ENCODE assay signal across 1 cellular context in the genomic region with DNA sequence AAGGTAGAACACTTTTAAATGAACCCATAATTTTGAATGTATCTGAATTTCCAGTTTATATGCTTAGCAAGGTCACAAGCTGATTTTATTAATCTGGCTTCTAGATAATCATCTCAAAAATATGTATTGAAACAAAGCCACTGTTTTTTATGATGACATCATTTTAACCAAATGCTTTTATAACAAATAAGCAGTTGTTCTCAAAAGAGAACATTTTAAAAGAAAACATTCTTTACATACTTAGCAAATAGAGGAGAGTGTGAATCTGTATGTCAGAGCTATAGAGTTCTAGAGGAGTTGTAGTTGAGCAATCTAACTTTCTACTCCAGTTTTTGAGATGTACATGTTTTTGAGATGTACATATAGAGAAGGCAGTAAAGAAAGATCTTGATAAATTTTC.
TF ChIP-seq lines count a peak whose summit lies in the region.

No MANE protein-coding gene starts in this region.

TF ChIP-seq in GM23338, 12 proteins besides CTCF, POLR2A, EP300 and RAD21 (continued from another document):
- TF ChIP-seq, protein P1, sequence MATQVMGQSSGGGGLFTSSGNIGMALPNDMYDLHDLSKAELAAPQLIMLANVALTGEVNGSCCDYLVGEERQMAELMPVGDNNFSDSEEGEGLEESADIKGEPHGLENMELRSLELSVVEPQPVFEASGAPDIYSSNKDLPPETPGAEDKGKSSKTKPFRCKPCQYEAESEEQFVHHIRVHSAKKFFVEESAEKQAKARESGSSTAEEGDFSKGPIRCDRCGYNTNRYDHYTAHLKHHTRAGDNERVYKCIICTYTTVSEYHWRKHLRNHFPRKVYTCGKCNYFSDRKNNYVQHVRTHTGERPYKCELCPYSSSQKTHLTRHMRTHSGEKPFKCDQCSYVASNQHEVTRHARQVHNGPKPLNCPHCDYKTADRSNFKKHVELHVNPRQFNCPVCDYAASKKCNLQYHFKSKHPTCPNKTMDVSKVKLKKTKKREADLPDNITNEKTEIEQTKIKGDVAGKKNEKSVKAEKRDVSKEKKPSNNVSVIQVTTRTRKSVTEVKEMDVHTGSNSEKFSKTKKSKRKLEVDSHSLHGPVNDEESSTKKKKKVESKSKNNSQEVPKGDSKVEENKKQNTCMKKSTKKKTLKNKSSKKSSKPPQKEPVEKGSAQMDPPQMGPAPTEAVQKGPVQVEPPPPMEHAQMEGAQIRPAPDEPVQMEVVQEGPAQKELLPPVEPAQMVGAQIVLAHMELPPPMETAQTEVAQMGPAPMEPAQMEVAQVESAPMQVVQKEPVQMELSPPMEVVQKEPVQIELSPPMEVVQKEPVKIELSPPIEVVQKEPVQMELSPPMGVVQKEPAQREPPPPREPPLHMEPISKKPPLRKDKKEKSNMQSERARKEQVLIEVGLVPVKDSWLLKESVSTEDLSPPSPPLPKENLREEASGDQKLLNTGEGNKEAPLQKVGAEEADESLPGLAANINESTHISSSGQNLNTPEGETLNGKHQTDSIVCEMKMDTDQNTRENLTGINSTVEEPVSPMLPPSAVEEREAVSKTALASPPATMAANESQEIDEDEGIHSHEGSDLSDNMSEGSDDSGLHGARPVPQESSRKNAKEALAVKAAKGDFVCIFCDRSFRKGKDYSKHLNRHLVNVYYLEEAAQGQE (IDR thresholded peaks at IDR 0.05; ENCODE audit: unreplicated experiment): no peak
- TF ChIP-seq, protein P2, sequence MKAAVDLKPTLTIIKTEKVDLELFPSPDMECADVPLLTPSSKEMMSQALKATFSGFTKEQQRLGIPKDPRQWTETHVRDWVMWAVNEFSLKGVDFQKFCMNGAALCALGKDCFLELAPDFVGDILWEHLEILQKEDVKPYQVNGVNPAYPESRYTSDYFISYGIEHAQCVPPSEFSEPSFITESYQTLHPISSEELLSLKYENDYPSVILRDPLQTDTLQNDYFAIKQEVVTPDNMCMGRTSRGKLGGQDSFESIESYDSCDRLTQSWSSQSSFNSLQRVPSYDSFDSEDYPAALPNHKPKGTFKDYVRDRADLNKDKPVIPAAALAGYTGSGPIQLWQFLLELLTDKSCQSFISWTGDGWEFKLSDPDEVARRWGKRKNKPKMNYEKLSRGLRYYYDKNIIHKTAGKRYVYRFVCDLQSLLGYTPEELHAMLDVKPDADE (IDR thresholded peaks at IDR 0.05): no peak
- TF ChIP-seq POLR2AphosphoS5 (IDR thresholded peaks at IDR 0.05; ENCODE audit: low read depth) (no peak), EZH2phosphoT487 (IDR thresholded peaks at IDR 0.05; ENCODE audit: unreplicated experiment) (no peak)
- TF ChIP-seq, protein P3, sequence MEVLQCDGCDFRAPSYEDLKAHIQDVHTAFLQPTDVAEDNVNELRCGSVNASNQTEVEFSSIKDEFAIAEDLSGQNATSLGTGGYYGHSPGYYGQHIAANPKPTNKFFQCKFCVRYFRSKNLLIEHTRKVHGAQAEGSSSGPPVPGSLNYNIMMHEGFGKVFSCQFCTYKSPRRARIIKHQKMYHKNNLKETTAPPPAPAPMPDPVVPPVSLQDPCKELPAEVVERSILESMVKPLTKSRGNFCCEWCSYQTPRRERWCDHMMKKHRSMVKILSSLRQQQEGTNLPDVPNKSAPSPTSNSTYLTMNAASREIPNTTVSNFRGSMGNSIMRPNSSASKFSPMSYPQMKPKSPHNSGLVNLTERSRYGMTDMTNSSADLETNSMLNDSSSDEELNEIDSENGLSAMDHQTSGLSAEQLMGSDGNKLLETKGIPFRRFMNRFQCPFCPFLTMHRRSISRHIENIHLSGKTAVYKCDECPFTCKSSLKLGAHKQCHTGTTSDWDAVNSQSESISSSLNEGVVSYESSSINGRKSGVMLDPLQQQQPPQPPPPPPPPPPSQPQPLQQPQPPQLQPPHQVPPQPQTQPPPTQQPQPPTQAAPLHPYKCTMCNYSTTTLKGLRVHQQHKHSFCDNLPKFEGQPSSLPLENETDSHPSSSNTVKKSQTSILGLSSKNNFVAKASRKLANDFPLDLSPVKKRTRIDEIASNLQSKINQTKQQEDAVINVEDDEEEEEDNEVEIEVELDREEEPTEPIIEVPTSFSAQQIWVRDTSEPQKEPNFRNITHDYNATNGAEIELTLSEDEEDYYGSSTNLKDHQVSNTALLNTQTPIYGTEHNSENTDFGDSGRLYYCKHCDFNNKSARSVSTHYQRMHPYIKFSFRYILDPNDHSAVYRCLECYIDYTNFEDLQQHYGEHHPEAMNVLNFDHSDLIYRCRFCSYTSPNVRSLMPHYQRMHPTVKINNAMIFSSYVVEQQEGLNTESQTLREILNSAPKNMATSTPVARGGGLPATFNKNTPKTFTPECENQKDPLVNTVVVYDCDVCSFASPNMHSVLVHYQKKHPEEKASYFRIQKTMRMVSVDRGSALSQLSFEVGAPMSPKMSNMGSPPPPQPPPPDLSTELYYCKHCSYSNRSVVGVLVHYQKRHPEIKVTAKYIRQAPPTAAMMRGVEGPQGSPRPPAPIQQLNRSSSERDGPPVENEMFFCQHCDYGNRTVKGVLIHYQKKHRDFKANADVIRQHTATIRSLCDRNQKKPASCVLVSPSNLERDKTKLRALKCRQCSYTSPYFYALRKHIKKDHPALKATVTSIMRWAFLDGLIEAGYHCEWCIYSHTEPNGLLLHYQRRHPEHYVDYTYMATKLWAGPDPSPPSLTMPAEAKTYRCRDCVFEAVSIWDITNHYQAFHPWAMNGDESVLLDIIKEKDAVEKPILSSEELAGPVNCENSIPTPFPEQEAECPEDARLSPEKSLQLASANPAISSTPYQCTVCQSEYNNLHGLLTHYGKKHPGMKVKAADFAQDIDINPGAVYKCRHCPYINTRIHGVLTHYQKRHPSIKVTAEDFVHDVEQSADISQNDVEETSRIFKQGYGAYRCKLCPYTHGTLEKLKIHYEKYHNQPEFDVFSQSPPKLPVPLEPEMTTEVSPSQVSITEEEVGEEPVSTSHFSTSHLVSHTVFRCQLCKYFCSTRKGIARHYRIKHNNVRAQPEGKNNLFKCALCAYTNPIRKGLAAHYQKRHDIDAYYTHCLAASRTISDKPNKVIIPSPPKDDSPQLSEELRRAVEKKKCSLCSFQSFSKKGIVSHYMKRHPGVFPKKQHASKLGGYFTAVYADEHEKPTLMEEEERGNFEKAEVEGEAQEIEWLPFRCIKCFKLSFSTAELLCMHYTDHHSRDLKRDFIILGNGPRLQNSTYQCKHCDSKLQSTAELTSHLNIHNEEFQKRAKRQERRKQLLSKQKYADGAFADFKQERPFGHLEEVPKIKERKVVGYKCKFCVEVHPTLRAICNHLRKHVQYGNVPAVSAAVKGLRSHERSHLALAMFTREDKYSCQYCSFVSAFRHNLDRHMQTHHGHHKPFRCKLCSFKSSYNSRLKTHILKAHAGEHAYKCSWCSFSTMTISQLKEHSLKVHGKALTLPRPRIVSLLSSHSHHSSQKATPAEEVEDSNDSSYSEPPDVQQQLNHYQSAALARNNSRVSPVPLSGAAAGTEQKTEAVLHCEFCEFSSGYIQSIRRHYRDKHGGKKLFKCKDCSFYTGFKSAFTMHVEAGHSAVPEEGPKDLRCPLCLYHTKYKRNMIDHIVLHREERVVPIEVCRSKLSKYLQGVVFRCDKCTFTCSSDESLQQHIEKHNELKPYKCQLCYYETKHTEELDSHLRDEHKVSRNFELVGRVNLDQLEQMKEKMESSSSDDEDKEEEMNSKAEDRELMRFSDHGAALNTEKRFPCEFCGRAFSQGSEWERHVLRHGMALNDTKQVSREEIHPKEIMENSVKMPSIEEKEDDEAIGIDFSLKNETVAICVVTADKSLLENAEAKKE (CRISPR knock-in tag; IDR thresholded peaks at IDR 0.05): no peak
